8 cellular contexts compared by ENCODE assay signal in genomic region chr9:1460143-1460769, GRCh38.
A peak's percentile ranks its signal among the peaks of the same experiment; 100 is the strongest.
DNase-seq lines count a peak whose midpoint lies in the region; ATAC-seq and TF ChIP-seq lines count a peak whose summit lies in the region.

No MANE protein-coding gene starts in this region.

- DNase-seq in A673 (ENCODE audit: low spot score), result peak; percentile 32
- peak; percentile 45 for DNase-seq in NCI-H69 (lab: John Stamatoyannopoulos, UW)
- DNase-seq in iPS DF 6.9 (ENCODE audit: low read depth, low spot score), result peak; percentile 33
- DNase-seq in natural killer cell treated with Interleukin-12 subunit alpha and Interleukin-12 subunit beta and Interleukin-15 and Interleukin-18, amount 100 ng/mL, for 72 hours (ENCODE audit: low spot score), result no peak
- DNase-seq in activated T-cell treated with anti-CD3 and anti-CD28 coated beads, Interleukin-2, amount 50 U/mL, for 24 hours, result no peak

- intact Hi-C loops in A673 (cut with micrococcal nuclease; ENCODE audit: unreplicated experiment), result no loop called here

- no TSS peak for BruUV-seq in A673 (replicated peaks; lab: Mats Ljungman, UMichigan)

- H3K27me3 Mint-ChIP-seq in natural killer cell treated with Interleukin-12 subunit alpha and Interleukin-12 subunit beta and Interleukin-15 and Interleukin-18, amount 100 ng/mL, for 72 hours, result peaks cover 7 to 24% of the 10 kb centered on the region in 2 donors
- peaks cover 9% of the 10 kb centered on the region for H3K27me3 Mint-ChIP-seq in activated T-cell treated with anti-CD3 and anti-CD28 coated beads, Interleukin-2, amount 50 U/mL, for 24 hours

- H3K4me1 ChIP-seq in A673 (ENCODE audit: insufficient read depth, low read length, poor library complexity, severe bottlenecking), result no peaks in the 10 kb centered on the region
- no peaks in the 10 kb centered on the region for H3K4me1 ChIP-seq in iPS DF 6.9 (ENCODE audit: control insufficient read depth, insufficient read depth, low read length)

- H3K9me3 ChIP-seq in A673 (ENCODE audit: low read depth, low read length, poor library complexity, severe bottlenecking) (no peaks in the 10 kb centered on the region), iPS DF 6.9 (ENCODE audit: control insufficient read depth, insufficient read depth, low read length) (no peaks in the 10 kb centered on the region)

- H3K27me3 ChIP-seq in A673 (replicated peaks; ENCODE audit: insufficient read depth, low read depth, low read length, poor library complexity) (no peaks in the 10 kb centered on the region), iPS DF 6.9 (ENCODE audit: control insufficient read depth, insufficient read depth, low read length) (no peaks in the 10 kb centered on the region)

- H3K4me3 Mint-ChIP-seq in natural killer cell treated with Interleukin-12 subunit alpha and Interleukin-12 subunit beta and Interleukin-15 and Interleukin-18, amount 100 ng/mL, for 72 hours, result no peak overlapping the region
- H3K4me3 Mint-ChIP-seq in activated T-cell treated with anti-CD3 and anti-CD28 coated beads, Interleukin-2, amount 50 U/mL, for 24 hours, result no peak overlapping the region

- no CpG with 5 or more reads among the region's 7 CpGs for WGBS in iPS DF 6.9 (ENCODE audit: insufficient coverage, insufficient read length)

- TF ChIP-seq CTCF in A673 (conservative IDR thresholded peaks at IDR 0.05; ENCODE audit: low read depth, low read length) (peak; percentile 78), GM12874 (IDR thresholded peaks at IDR 0.05; ENCODE audit: insufficient read depth, low read depth, low read length) (peak; percentile 75)

- POLR2A ChIA-PET in A673 (lab: Charles Lee; ENCODE audit: low non-redundant PET), result no interaction called here

- peak; percentile 69 for ATAC-seq in HG02571 (IDR thresholded peaks at IDR 0.05; ENCODE audit: unreplicated experiment)
- no peak for ATAC-seq in natural killer cell treated with Interleukin-12 subunit alpha and Interleukin-12 subunit beta and Interleukin-15 and Interleukin-18, amount 100 ng/mL, for 72 hours
- no peak for ATAC-seq in HG03378 (IDR thresholded peaks at IDR 0.05; ENCODE audit: unreplicated experiment)

- H3K27ac Mint-ChIP-seq in natural killer cell treated with Interleukin-12 subunit alpha and Interleukin-12 subunit beta and Interleukin-15 and Interleukin-18, amount 100 ng/mL, for 72 hours, result no peak overlapping the region
- no peak overlapping the region for H3K27ac Mint-ChIP-seq in activated T-cell treated with anti-CD3 and anti-CD28 coated beads, Interleukin-2, amount 50 U/mL, for 24 hours

- H3K36me3 ChIP-seq in A673 (ENCODE audit: insufficient read depth, low read length, poor library complexity, severe bottlenecking) (no peaks in the 10 kb centered on the region), iPS DF 6.9 (ENCODE audit: control insufficient read depth, insufficient read depth, low read length) (no peaks in the 10 kb centered on the region)

- no peaks in the 10 kb centered on the region for H3K9me3 Mint-ChIP-seq in natural killer cell treated with Interleukin-12 subunit alpha and Interleukin-12 subunit beta and Interleukin-15 and Interleukin-18, amount 100 ng/mL, for 72 hours
- H3K9me3 Mint-ChIP-seq in activated T-cell treated with anti-CD3 and anti-CD28 coated beads, Interleukin-2, amount 50 U/mL, for 24 hours, result no peaks in the 10 kb centered on the region

- CTCF ChIA-PET in A673 (lab: Charles Lee), result no interaction called here

- H3K27ac ChIP-seq in A673 (ENCODE audit: low read depth, low read length, poor library complexity, severe bottlenecking) (no peak overlapping the region), iPS DF 6.9 (ENCODE audit: low read length) (no peak overlapping the region)

- no peaks in the 10 kb centered on the region for H3K4me1 Mint-ChIP-seq in natural killer cell treated with Interleukin-12 subunit alpha and Interleukin-12 subunit beta and Interleukin-15 and Interleukin-18, amount 100 ng/mL, for 72 hours (ENCODE audit: low read depth in 2 of 2)
- peaks cover 5% of the 10 kb centered on the region for H3K4me1 Mint-ChIP-seq in activated T-cell treated with anti-CD3 and anti-CD28 coated beads, Interleukin-2, amount 50 U/mL, for 24 hours (ENCODE audit: low read depth)

- H3K36me3 Mint-ChIP-seq in natural killer cell treated with Interleukin-12 subunit alpha and Interleukin-12 subunit beta and Interleukin-15 and Interleukin-18, amount 100 ng/mL, for 72 hours, result no peaks in the 10 kb centered on the region
- H3K36me3 Mint-ChIP-seq in activated T-cell treated with anti-CD3 and anti-CD28 coated beads, Interleukin-2, amount 50 U/mL, for 24 hours (ENCODE audit: low read depth), result no peaks in the 10 kb centered on the region

- H3K4me3 ChIP-seq in A673 (ENCODE audit: low read depth, low read length, poor library complexity, severe bottlenecking) (no peak overlapping the region), iPS DF 6.9 (ENCODE audit: low read length) (no peak overlapping the region)

Comparison
In these comparisons a context has a peak if more than half of its experiments do, and no peak if none do; other contexts are left out.
1. DNase-seq: peak in A673 (single experiment), NCI-H69 (single experiment) and iPS DF 6.9 (single experiment); none in natural killer cell treated with Interleukin-12 subunit alpha and Interleukin-12 subunit beta and Interleukin-15 and Interleukin-18, amount 100 ng/mL, for 72 hours (single experiment) and activated T-cell treated with anti-CD3 and anti-CD28 coated beads, Interleukin-2, amount 50 U/mL, for 24 hours (single experiment).